ENCODE assay signal across 24 cellular contexts in the genomic region with DNA sequence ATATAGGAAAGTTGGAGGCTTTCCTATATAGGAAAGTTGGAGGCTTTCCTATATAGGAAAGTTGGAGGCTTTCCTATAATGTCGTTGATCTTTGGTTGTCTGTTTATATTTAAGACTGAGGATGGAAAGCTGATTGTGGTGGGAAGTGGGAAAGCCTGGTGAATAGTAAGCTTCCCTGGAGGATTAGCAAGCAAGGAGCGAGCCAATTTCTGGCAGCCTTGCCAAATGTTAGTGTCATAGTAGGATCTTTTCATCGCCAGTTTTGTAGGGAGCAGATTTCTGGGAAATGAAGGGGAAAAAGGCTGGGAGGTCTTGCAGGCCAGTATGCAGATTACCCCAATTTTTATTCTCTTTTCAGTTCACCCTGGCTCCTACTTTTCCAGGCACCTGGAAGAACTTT.
"Had no signal": no experiment of that assay in that cellular context is flagged by ENCODE, and none has a peak within 500 bp of the region (broad histone marks: within the 10 kb centered on the region; RNA-seq: fewer than 3 reads in every experiment).

No MANE protein-coding gene starts in this region.

- H3K27ac ChIP-seq: gastroesophageal sphincter, hepatocyte, parathyroid adenoma, right atrium auricular region, spleen, testis, transverse colon had no signal

- DNase-seq: activated CD4-positive, alpha-beta memory T cell treated with anti-CD3 and anti-CD28 coated beads, Interleukin-2, amount 10 ng/mL, durations not matched to agents 7 days and 5 days; activated CD4-positive, alpha-beta T cell treated with anti-CD3 and anti-CD28 coated beads, Interleukin-2, amount 10 ng/mL, durations not matched to agents 24 days and 14 days; activated CD4-positive, CD25-positive, alpha-beta regulatory T cell treated with anti-CD3 and anti-CD28 coated beads, Interleukin-2, amount 50 U/mL, for 72 hours; activated CD8-positive, alpha-beta memory T cell treated with anti-CD3 and anti-CD28 coated beads, Interleukin-2, amount 50 U/mL, for 48 hours; activated gamma-delta T cell; activated naive CD4-positive, alpha-beta T cell treated with anti-CD3 and anti-CD28 coated beads, Interleukin-2, amount 10 ng/mL, durations not matched to agents 7 days and 5 days; activated naive CD8-positive, alpha-beta T cell treated with anti-CD3 and anti-CD28 coated beads, Interleukin-2, amount 10 ng/mL, durations not matched to agents 7 days and 5 days; activated T-cell treated with anti-CD3 and anti-CD28 coated beads, Interleukin-2, amount 50 U/mL, for 24 hours; amniotic stem cell; endodermal cell; left colon; midbrain; naive thymus-derived CD8-positive, alpha-beta T cell; nucleus accumbens; spleen; stimulated activated naive CD4-positive, alpha-beta T cell treated with Interleukin-2 at 50 U/mL for 16 hours; T-helper 9 cell; testis; transverse colon had no signal

- H3K4me1 ChIP-seq: parathyroid adenoma, right atrium auricular region, testis had no signal

- H3K9ac ChIP-seq: parathyroid adenoma had no signal

- H3K36me3 ChIP-seq: gastroesophageal sphincter, right atrium auricular region, spleen, transverse colon had no signal

- H3K27me3 ChIP-seq: gastroesophageal sphincter, hepatocyte, right atrium auricular region, spleen, testis, transverse colon had no signal

- H3K79me2 ChIP-seq: hepatocyte, parathyroid adenoma had no signal

- ATAC-seq: esophagus mucosa; gastroesophageal sphincter; left colon; naive thymus-derived CD8-positive, alpha-beta T cell had no signal

- H2AFZ ChIP-seq: hepatocyte, parathyroid adenoma had no signal

- H3K9me3 ChIP-seq: right atrium auricular region, testis had no signal

- H3K4me3 ChIP-seq: gastroesophageal sphincter, hepatocyte, right atrium auricular region, spleen, testis, transverse colon had no signal

- H3K4me2 ChIP-seq: hepatocyte had no signal
